ENCODE assay signal across 1 cellular context in the genomic region with DNA sequence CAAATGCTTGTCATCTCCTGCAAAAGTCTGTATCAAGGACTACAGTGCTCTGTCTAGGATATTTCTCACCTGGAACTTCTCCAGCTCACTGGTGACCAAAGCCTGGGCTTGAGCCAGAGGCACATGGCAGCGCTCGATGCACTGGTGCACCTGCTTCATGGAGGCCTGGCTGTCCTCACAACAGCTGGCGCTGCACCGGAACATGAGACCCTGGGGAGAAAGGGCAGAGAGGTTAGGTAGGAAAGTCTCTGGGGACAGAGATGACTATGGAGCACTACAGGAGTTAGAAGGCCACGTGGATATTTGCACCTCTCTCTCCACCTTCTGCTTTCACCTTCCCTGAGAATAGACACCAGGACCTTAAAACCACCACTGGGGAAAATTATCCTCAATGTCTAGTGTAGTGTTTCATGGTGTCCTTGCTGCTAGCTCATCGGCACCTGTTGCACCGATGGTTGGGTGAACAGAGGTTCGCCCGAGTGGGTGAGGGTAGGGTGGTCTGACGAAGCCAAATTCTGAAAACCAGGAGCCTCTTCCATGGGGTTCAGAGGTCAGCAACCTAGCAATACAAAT.
A peak's percentile ranks its signal among the peaks of the same experiment; 100 is the strongest.
TF ChIP-seq lines count a peak whose summit lies in the region.

No MANE protein-coding gene starts in this region.

TF ChIP-seq in HepG2, 621 proteins besides CTCF, POLR2A, EP300 and RAD21 (continues in another document):
- no peak for TF ChIP-seq ZNF720 (CRISPR knock-in tag; IDR thresholded peaks at IDR 0.05)
- no peak for TF ChIP-seq MAX (IDR thresholded peaks at IDR 0.05)
- TF ChIP-seq, protein P1, sequence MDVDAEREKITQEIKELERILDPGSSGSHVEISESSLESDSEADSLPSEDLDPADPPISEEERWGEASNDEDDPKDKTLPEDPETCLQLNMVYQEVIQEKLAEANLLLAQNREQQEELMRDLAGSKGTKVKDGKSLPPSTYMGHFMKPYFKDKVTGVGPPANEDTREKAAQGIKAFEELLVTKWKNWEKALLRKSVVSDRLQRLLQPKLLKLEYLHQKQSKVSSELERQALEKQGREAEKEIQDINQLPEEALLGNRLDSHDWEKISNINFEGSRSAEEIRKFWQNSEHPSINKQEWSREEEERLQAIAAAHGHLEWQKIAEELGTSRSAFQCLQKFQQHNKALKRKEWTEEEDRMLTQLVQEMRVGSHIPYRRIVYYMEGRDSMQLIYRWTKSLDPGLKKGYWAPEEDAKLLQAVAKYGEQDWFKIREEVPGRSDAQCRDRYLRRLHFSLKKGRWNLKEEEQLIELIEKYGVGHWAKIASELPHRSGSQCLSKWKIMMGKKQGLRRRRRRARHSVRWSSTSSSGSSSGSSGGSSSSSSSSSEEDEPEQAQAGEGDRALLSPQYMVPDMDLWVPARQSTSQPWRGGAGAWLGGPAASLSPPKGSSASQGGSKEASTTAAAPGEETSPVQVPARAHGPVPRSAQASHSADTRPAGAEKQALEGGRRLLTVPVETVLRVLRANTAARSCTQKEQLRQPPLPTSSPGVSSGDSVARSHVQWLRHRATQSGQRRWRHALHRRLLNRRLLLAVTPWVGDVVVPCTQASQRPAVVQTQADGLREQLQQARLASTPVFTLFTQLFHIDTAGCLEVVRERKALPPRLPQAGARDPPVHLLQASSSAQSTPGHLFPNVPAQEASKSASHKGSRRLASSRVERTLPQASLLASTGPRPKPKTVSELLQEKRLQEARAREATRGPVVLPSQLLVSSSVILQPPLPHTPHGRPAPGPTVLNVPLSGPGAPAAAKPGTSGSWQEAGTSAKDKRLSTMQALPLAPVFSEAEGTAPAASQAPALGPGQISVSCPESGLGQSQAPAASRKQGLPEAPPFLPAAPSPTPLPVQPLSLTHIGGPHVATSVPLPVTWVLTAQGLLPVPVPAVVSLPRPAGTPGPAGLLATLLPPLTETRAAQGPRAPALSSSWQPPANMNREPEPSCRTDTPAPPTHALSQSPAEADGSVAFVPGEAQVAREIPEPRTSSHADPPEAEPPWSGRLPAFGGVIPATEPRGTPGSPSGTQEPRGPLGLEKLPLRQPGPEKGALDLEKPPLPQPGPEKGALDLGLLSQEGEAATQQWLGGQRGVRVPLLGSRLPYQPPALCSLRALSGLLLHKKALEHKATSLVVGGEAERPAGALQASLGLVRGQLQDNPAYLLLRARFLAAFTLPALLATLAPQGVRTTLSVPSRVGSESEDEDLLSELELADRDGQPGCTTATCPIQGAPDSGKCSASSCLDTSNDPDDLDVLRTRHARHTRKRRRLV (CRISPR knock-in tag; IDR thresholded peaks at IDR 0.05) = no peak
- TF ChIP-seq ZNF768 (CRISPR knock-in tag; IDR thresholded peaks at IDR 0.05) = no peak
- no peak for TF ChIP-seq TOPORS (CRISPR knock-in tag; IDR thresholded peaks at IDR 0.05)
- no peak for TF ChIP-seq ZNF607 (CRISPR knock-in tag; IDR thresholded peaks at IDR 0.05; ENCODE audit: borderline replicate concordance)
- TF ChIP-seq SMARCC2 (IDR thresholded peaks at IDR 0.05) = no peak
- TF ChIP-seq GLMP (CRISPR knock-in tag; IDR thresholded peaks at IDR 0.05; ENCODE audit: borderline replicate concordance) = no peak
- TF ChIP-seq ZFP36L1 (CRISPR knock-in tag; IDR thresholded peaks at IDR 0.05) = 0 out of 2 replicates have a peak, but pooled peaks have one; percentile 5
- no peak for TF ChIP-seq ZNF350 (CRISPR knock-in tag; IDR thresholded peaks at IDR 0.05; ENCODE audit: borderline replicate concordance, low read depth)
- no peak for TF ChIP-seq GFI1 (CRISPR knock-in tag; IDR thresholded peaks at IDR 0.05; ENCODE audit: borderline replicate concordance)
- no peak for TF ChIP-seq JUND (CRISPR knock-in tag; IDR thresholded peaks at IDR 0.05)
- TF ChIP-seq TBL1XR1 (IDR thresholded peaks at IDR 0.05; ENCODE audit: borderline replicate concordance, low read length, partially characterized antibody) = no peak
- no peak for TF ChIP-seq ZNF724P (CRISPR knock-in tag; IDR thresholded peaks at IDR 0.05; ENCODE audit: borderline replicate concordance)
- TF ChIP-seq ZNF12 (CRISPR knock-in tag; IDR thresholded peaks at IDR 0.05) = no peak
- TF ChIP-seq, protein P2, sequence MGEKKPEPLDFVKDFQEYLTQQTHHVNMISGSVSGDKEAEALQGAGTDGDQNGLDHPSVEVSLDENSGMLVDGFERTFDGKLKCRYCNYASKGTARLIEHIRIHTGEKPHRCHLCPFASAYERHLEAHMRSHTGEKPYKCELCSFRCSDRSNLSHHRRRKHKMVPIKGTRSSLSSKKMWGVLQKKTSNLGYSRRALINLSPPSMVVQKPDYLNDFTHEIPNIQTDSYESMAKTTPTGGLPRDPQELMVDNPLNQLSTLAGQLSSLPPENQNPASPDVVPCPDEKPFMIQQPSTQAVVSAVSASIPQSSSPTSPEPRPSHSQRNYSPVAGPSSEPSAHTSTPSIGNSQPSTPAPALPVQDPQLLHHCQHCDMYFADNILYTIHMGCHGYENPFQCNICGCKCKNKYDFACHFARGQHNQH (CRISPR knock-in tag; IDR thresholded peaks at IDR 0.05) = no peak
- TF ChIP-seq PATZ1 (CRISPR knock-in tag; IDR thresholded peaks at IDR 0.05) = no peak
- no peak for TF ChIP-seq ZNF839 (CRISPR knock-in tag; IDR thresholded peaks at IDR 0.05; ENCODE audit: borderline replicate concordance)
- TF ChIP-seq MAFK (conservative IDR thresholded peaks at IDR 0.05 in 1 of 2, IDR thresholded peaks at IDR 0.05 in 1 of 2; ENCODE audit: low read length in 2 of 2) = no peak
- TF ChIP-seq NFKBIZ (CRISPR knock-in tag; IDR thresholded peaks at IDR 0.05) = no peak
- no peak for TF ChIP-seq KLF13 (CRISPR knock-in tag; IDR thresholded peaks at IDR 0.05)
- no peak for TF ChIP-seq ZNF234 (CRISPR knock-in tag; conservative IDR thresholded peaks at IDR 0.05)
- TF ChIP-seq ZNF841 (CRISPR knock-in tag; IDR thresholded peaks at IDR 0.05; ENCODE audit: borderline replicate concordance) = 0 out of 2 replicates have a peak, but pooled peaks have one; percentile 31
- no peak for TF ChIP-seq CBX5 (CRISPR knock-in tag; IDR thresholded peaks at IDR 0.05; ENCODE audit: borderline replicate concordance)
- TF ChIP-seq ZNF530 (CRISPR knock-in tag; IDR thresholded peaks at IDR 0.05; ENCODE audit: low read depth) = no peak
- TF ChIP-seq ZNF572 (CRISPR knock-in tag; IDR thresholded peaks at IDR 0.05) = 0 out of 2 replicates have a peak, but pooled peaks have one; percentile 55
- TF ChIP-seq ZNF232 (CRISPR knock-in tag; IDR thresholded peaks at IDR 0.05; ENCODE audit: borderline replicate concordance) = no peak
- 0 out of 2 replicates have a peak, but pooled peaks have one; percentile 4 for TF ChIP-seq ZBTB44 (CRISPR knock-in tag; IDR thresholded peaks at IDR 0.05)
- no peak for TF ChIP-seq ZNF292 (CRISPR knock-in tag; IDR thresholded peaks at IDR 0.05; ENCODE audit: borderline replicate concordance, low read depth)
- TF ChIP-seq FOXM1 (CRISPR knock-in tag; IDR thresholded peaks at IDR 0.05) = no peak
- TF ChIP-seq, protein P3, sequence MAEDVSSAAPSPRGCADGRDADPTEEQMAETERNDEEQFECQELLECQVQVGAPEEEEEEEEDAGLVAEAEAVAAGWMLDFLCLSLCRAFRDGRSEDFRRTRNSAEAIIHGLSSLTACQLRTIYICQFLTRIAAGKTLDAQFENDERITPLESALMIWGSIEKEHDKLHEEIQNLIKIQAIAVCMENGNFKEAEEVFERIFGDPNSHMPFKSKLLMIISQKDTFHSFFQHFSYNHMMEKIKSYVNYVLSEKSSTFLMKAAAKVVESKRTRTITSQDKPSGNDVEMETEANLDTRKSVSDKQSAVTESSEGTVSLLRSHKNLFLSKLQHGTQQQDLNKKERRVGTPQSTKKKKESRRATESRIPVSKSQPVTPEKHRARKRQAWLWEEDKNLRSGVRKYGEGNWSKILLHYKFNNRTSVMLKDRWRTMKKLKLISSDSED (CRISPR knock-in tag; IDR thresholded peaks at IDR 0.05) = no peak
- TF ChIP-seq RFX1 (IDR thresholded peaks at IDR 0.05) = no peak
- TF ChIP-seq CREM (IDR thresholded peaks at IDR 0.05) = no peak
- no peak for TF ChIP-seq CREM (CRISPR knock-in tag; IDR thresholded peaks at IDR 0.05)
- TF ChIP-seq KLF6 (CRISPR knock-in tag; IDR thresholded peaks at IDR 0.05) = no peak
- 0 out of 2 replicates have a peak, but pooled peaks have one; percentile 8 for TF ChIP-seq ZSCAN29 (CRISPR knock-in tag; conservative IDR thresholded peaks at IDR 0.05)
- 0 out of 2 replicates have a peak, but pooled peaks have one; percentile 83 for TF ChIP-seq ZNF510 (CRISPR knock-in tag; IDR thresholded peaks at IDR 0.05; ENCODE audit: low read depth)
- no peak for TF ChIP-seq ZNF207 (IDR thresholded peaks at IDR 0.05; ENCODE audit: borderline replicate concordance)
- TF ChIP-seq ZNF274 (CRISPR knock-in tag; IDR thresholded peaks at IDR 0.05) = 0 out of 2 replicates have a peak, but pooled peaks have one; percentile 1
- TF ChIP-seq, protein P4, sequence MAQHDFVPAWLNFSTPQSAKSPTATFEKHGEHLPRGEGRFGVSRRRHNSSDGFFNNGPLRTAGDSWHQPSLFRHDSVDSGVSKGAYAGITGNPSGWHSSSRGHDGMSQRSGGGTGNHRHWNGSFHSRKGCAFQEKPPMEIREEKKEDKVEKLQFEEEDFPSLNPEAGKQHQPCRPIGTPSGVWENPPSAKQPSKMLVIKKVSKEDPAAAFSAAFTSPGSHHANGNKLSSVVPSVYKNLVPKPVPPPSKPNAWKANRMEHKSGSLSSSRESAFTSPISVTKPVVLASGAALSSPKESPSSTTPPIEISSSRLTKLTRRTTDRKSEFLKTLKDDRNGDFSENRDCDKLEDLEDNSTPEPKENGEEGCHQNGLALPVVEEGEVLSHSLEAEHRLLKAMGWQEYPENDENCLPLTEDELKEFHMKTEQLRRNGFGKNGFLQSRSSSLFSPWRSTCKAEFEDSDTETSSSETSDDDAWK (CRISPR knock-in tag; IDR thresholded peaks at IDR 0.05) = no peak
